Comparison of ENCODE assay signal across 32 cellular contexts in genomic region chr14:96980835-96981234, GRCh38.
"Had no signal": no experiment of that assay in that cellular context is flagged by ENCODE, and none has a peak within 500 bp of the region (broad histone marks: within the 10 kb centered on the region; RNA-seq: fewer than 3 reads in every experiment).

No MANE protein-coding gene starts in this region.

- H3K27ac ChIP-seq: adrenal gland, ascending aorta, body of pancreas, brain microvascular endothelial cell, breast epithelium, cardiac muscle cell had no signal

- H3K27me3 ChIP-seq: adrenal gland, ascending aorta, body of pancreas, brain microvascular endothelial cell, cardiac muscle cell had no signal

- H3K9me3 ChIP-seq: adrenal gland, body of pancreas, breast epithelium had no signal

- DNase-seq: activated effector memory CD4-positive, alpha-beta T cell treated with anti-CD3 and anti-CD28 coated beads, Interleukin-2, amount 50 U/mL, for 16 hours; activated effector memory CD4-positive, alpha-beta T cell treated with Interleukin-2 at 50 U/mL for 16 hours; activated gamma-delta T cell; activated gamma-delta T cell treated with Interleukin-2 at 50 U/mL for 16 hours; activated naive CD4-positive, alpha-beta T cell; activated naive CD4-positive, alpha-beta T cell treated with anti-CD3 and anti-CD28 coated beads for 36 hours; activated naive CD4-positive, alpha-beta T cell treated with anti-CD3 and anti-CD28 coated beads, Interleukin-2, amount 10 ng/mL, durations not matched to agents 7 days and 5 days; activated naive CD4-positive, alpha-beta T cell treated with anti-CD3 and anti-CD28 coated beads, Interleukin-2, amount 50 U/mL, for 16 hours; activated naive CD4-positive, alpha-beta T cell treated with Interleukin-2 at 50 U/mL for 16 hours; activated naive CD8-positive, alpha-beta T cell treated with anti-CD3 and anti-CD28 coated beads for 36 hours; activated naive CD8-positive, alpha-beta T cell treated with anti-CD3 and anti-CD28 coated beads, Interleukin-2, amount 10 ng/mL, durations not matched to agents 7 days and 5 days; activated naive CD8-positive, alpha-beta T cell treated with anti-CD3 and anti-CD28 coated beads, Interleukin-2, amount 50 U/mL, for 24 hours; activated T-cell treated with anti-CD3 and anti-CD28 coated beads, Interleukin-2, amount 50 U/mL, for 24 hours; activated T-cell treated with anti-CD3 and anti-CD28 coated beads, Interleukin-2, amount 50 U/mL, for 4 hours; activated T-cell treated with anti-CD3 and anti-CD28 coated beads, Interleukin-2, amount 50 U/mL, for 48 hours; activated T-cell treated with anti-CD3 and anti-CD28 coated beads, Interleukin-2, amount 50 U/mL, for 72 hours; adrenal gland; amniotic stem cell; amygdala; anterior cingulate cortex; aorta; body of pancreas; brain microvascular endothelial cell; caudate nucleus; central memory CD4-positive, alpha-beta T cell; cerebellar nuclear complex had no signal

- FAIRE-seq: astrocyte had no signal

- ATAC-seq: activated naive CD4-positive, alpha-beta T cell treated with anti-CD3 and anti-CD28 coated beads, Interleukin-2, amount 50 U/mL, for 72 hours; activated naive CD8-positive, alpha-beta T cell treated with anti-CD3 and anti-CD28 coated beads, Interleukin-2, amount 50 U/mL, for 24 hours; activated T-cell treated with anti-CD3 and anti-CD28 coated beads, Interleukin-2, amount 50 U/mL, for 4 hours; activated T-cell treated with anti-CD3 and anti-CD28 coated beads, Interleukin-2, amount 50 U/mL, for 72 hours; activated T-helper 17 cell treated with anti-CD3 and anti-CD28 coated beads, Interleukin-2, amount 50 U/mL, for 72 hours; body of pancreas had no signal

- H3K4me3 ChIP-seq: adrenal gland, ascending aorta, body of pancreas, breast epithelium, cardiac muscle cell had no signal

- H3K4me1 ChIP-seq: adrenal gland, ascending aorta, body of pancreas, breast epithelium had no signal

- H3K36me3 ChIP-seq: adrenal gland, ascending aorta, brain microvascular endothelial cell, breast epithelium, cardiac muscle cell had no signal
